Comparison of ENCODE assay signal across 29 cellular contexts in genomic region chr15:68470049-68470738, GRCh38. TPM values are rescaled to one million over a fixed set of nuclear protein-coding genes. Genes with fewer than 3 reads are reported as not detected.
A peak's percentile ranks its signal among the peaks of the same experiment; 100 is the strongest.
DNase-seq lines count a peak whose midpoint lies in the region; ATAC-seq and TF ChIP-seq lines count a peak whose summit lies in the region.
"Had no signal": no experiment of that assay in that cellular context is flagged by ENCODE, and none has a peak within 500 bp of the region (broad histone marks: within the 10 kb centered on the region; RNA-seq: fewer than 3 reads in every experiment).

No MANE protein-coding gene starts in this region.

- no peak for TF ChIP-seq POLR2A in GM18505 (IDR thresholded peaks at IDR 0.05; ENCODE audit: borderline replicate concordance, extremely low read depth, insufficient read depth, insufficient read length)
- TF ChIP-seq POLR2A in tibial nerve (IDR thresholded peaks at IDR 0.05) = no peak

- no peak for TF ChIP-seq EP300 in tibial nerve (IDR thresholded peaks at IDR 0.05)

- H3K27me3 Mint-ChIP-seq in GM23338 (ENCODE audit: insufficient read depth, low read depth, poor library complexity) = peaks cover 8% of the 10 kb centered on the region

- TF ChIP-seq CTCF in GM23338 (conservative IDR thresholded peaks at IDR 0.05; ENCODE audit: low read depth in 2 of 2) = no peak
- peak; percentile 36 for TF ChIP-seq CTCF in VCaP (conservative IDR thresholded peaks at IDR 0.05)
- no peak for TF ChIP-seq CTCF in hepatocyte (IDR thresholded peaks at IDR 0.05; ENCODE audit: poor library complexity)
- no peak for TF ChIP-seq CTCF in thoracic aorta (IDR thresholded peaks at IDR 0.05)
- TF ChIP-seq CTCF in tibial nerve (IDR thresholded peaks at IDR 0.05) = no peak

- 77% methylated on average over 14 of the region's 14 CpGs for WGBS in hepatocyte (ENCODE audit: low lambda C conversion rate, missing lambda C conversion rate)
- 81 to 86% methylated on average over 14 of the region's 14 CpGs for WGBS in tibial nerve, 2 donors

- no peaks in the 10 kb centered on the region for H3K36me3 ChIP-seq in GM23338 (ENCODE audit: insufficient read depth)
- H3K36me3 ChIP-seq in hepatocyte (replicated peaks; ENCODE audit: insufficient read depth, low read depth) = no peaks in the 10 kb centered on the region
- no peaks in the 10 kb centered on the region for H3K36me3 ChIP-seq in thoracic aorta
- no peaks in the 10 kb centered on the region for H3K36me3 ChIP-seq in tibial nerve
- H3K36me3 ChIP-seq: BLaER1, WERI-Rb-1 had no signal

- no peaks in the 10 kb centered on the region for H4K20me1 ChIP-seq in GM23338 (replicated peaks; ENCODE audit: insufficient read depth)
- no peaks in the 10 kb centered on the region for H4K20me1 ChIP-seq in hepatocyte (ENCODE audit: insufficient read depth, poor library complexity, severe bottlenecking)
- H4K20me1 ChIP-seq: BLaER1 had no signal

- H3K4me3 ChIP-seq in GM23338 (no peak overlapping the region), hepatocyte (no peak overlapping the region), thoracic aorta (no peak overlapping the region), tibial nerve (no peak overlapping the region)
- H3K4me3 ChIP-seq: BLaER1, PC-9 had no signal

- H3K9me2 ChIP-seq in GM23338 (ENCODE audit: insufficient read depth) (no peaks in the 10 kb centered on the region), hepatocyte (replicated peaks; ENCODE audit: insufficient read depth) (no peaks in the 10 kb centered on the region)

- ATAC-seq in GM23338 (peak; percentile 58), thoracic aorta (ENCODE audit: insufficient number of reproducible peaks, low FRiP score, low read depth) (no peak), GM18505 (IDR thresholded peaks at IDR 0.05; ENCODE audit: unreplicated experiment) (no peak)
- ATAC-seq: activated naive CD4-positive, alpha-beta T cell treated with anti-CD3 and anti-CD28 coated beads, Interleukin-2, amount 50 U/mL, for 72 hours; Right ventricle myocardium inferior had no signal

- no peak overlapping the region for H3K4me3 Mint-ChIP-seq in GM23338
- H3K4me3 Mint-ChIP-seq: stimulated activated naive CD8-positive, alpha-beta T cell treated with anti-CD3 and anti-CD28 coated beads, Interleukin-15, Interleukin-2, amounts not matched to agents 100 ng/mL and 50 ng/mL, for 24 hours had no signal

- H3K9me3 ChIP-seq in hepatocyte (ENCODE audit: low read depth) (no peaks in the 10 kb centered on the region), thoracic aorta (no peaks in the 10 kb centered on the region), tibial nerve (no peaks in the 10 kb centered on the region)
- H3K9me3 ChIP-seq: BLaER1 had no signal

- H3K27ac ChIP-seq in GM23338 (ENCODE audit: low read depth) (no peak overlapping the region), VCaP (peak overlapping the region; percentile 84), hepatocyte (peak overlapping the region; percentile 41), thoracic aorta (peak overlapping the region; percentile 29 to 62), tibial nerve (no peak overlapping the region)
- H3K27ac ChIP-seq: BLaER1, parathyroid adenoma, PC-9, WERI-Rb-1 had no signal

- H2AFZ ChIP-seq in GM23338 (0 out of 2 replicates have a peak overlapping the region, but pooled peaks have one; percentile 32), hepatocyte (no peak overlapping the region)
- H2AFZ ChIP-seq: parathyroid adenoma, PC-9 had no signal

- DNase-seq in GM23338 (ENCODE audit: low spot score) (peak; percentile 15), hepatocyte (ENCODE audit: low spot score) (no peak), thoracic aorta (ENCODE audit: low spot score) (no peak), SKM-1 (lab: John Stamatoyannopoulos, UW; ENCODE audit: unreplicated experiment) (no peak), tibial nerve (ENCODE audit: low spot score in 2 of 2) (no peak), RKO (ENCODE audit: low spot score) (no peak)
- DNase-seq: activated CD4-positive, alpha-beta T cell treated with anti-CD3 and anti-CD28 coated beads for 48 hours; activated effector memory CD4-positive, alpha-beta T cell treated with Interleukin-2 at 50 U/mL for 16 hours; amygdala; cortex of kidney; erythroblast; HCEC 1CT; NCI-H1436 treated with DMSO at 0.1 percent for 48 hours; NCI-H2081 treated with DMSO at 0.1 percent for 48 hours; NCI-H345; PC-9; retina; stimulated activated CD4-positive, alpha-beta T cell treated with anti-CD3 and anti-CD28 coated beads, Interleukin-1b, Interleukin-23, amount 100 ng/mL, for 48 hours; T-helper 9 cell; WERI-Rb-1 had no signal

- H3K4me1 ChIP-seq in GM23338 (ENCODE audit: insufficient read depth) (no peaks in the 10 kb centered on the region), hepatocyte (ENCODE audit: insufficient read depth) (peaks cover 3% of the 10 kb centered on the region), thoracic aorta (ENCODE audit: control insufficient read depth in 1 of 2, low read depth in 2 of 2) (peaks cover 10 to 39% of the 10 kb centered on the region in 2 donors), tibial nerve (peaks cover 0 to 6% (median 2%) of the 10 kb centered on the region in 4 donors)

- H3K27ac Mint-ChIP-seq in GM23338 = no peak overlapping the region
- H3K27ac Mint-ChIP-seq: activated naive CD4-positive, alpha-beta T cell treated with anti-CD3 and anti-CD28 coated beads, Interleukin-2, amount 50 U/mL, for 72 hours; stimulated activated naive CD8-positive, alpha-beta T cell treated with anti-CD3 and anti-CD28 coated beads, Interleukin-15, Interleukin-2, amounts not matched to agents 100 ng/mL and 50 ng/mL, for 24 hours had no signal

- H3K9me3 Mint-ChIP-seq in GM23338 = no peaks in the 10 kb centered on the region
- H3K9me3 Mint-ChIP-seq: activated naive CD4-positive, alpha-beta T cell treated with anti-CD3 and anti-CD28 coated beads, Interleukin-2, amount 50 U/mL, for 72 hours; stimulated activated naive CD8-positive, alpha-beta T cell treated with anti-CD3 and anti-CD28 coated beads, Interleukin-15, Interleukin-2, amounts not matched to agents 100 ng/mL and 50 ng/mL, for 24 hours had no signal

- H3K4me1 Mint-ChIP-seq in GM23338 = no peaks in the 10 kb centered on the region; the same call in 2 of the 3 replicates

- H3K27me3 ChIP-seq in GM23338 (ENCODE audit: insufficient read depth) (no peaks in the 10 kb centered on the region), hepatocyte (no peaks in the 10 kb centered on the region), thoracic aorta (replicated peaks; ENCODE audit: insufficient read depth) (no peaks in the 10 kb centered on the region), tibial nerve (no peaks in the 10 kb centered on the region)
- H3K27me3 ChIP-seq: BLaER1 had no signal

- H3K79me2 ChIP-seq in GM23338 (replicated peaks; ENCODE audit: insufficient read depth) = no peaks in the 10 kb centered on the region
- H3K79me2 ChIP-seq in hepatocyte = no peaks in the 10 kb centered on the region
- H3K79me2 ChIP-seq: parathyroid adenoma had no signal

- H3K36me3 Mint-ChIP-seq in GM23338 (ENCODE audit: low read depth) = no peaks in the 10 kb centered on the region
- H3K36me3 Mint-ChIP-seq: activated naive CD4-positive, alpha-beta T cell treated with anti-CD3 and anti-CD28 coated beads, Interleukin-2, amount 50 U/mL, for 72 hours had no signal

- H3K4me2 ChIP-seq in GM23338 (no peak overlapping the region), hepatocyte (no peak overlapping the region)
- H3K4me2 ChIP-seq: BLaER1, PC-9 had no signal

- no peaks in the 10 kb centered on the region for H3F3A ChIP-seq in GM23338 (replicated peaks; ENCODE audit: low read depth)

TF ChIP-seq in GM23338, 12 proteins besides CTCF, POLR2A, EP300 and RAD21:
- TF ChIP-seq ZNF114 (CRISPR knock-in tag; IDR thresholded peaks at IDR 0.05) (no peak), ETS1 (IDR thresholded peaks at IDR 0.05) (no peak)
- TF ChIP-seq, protein P1, sequence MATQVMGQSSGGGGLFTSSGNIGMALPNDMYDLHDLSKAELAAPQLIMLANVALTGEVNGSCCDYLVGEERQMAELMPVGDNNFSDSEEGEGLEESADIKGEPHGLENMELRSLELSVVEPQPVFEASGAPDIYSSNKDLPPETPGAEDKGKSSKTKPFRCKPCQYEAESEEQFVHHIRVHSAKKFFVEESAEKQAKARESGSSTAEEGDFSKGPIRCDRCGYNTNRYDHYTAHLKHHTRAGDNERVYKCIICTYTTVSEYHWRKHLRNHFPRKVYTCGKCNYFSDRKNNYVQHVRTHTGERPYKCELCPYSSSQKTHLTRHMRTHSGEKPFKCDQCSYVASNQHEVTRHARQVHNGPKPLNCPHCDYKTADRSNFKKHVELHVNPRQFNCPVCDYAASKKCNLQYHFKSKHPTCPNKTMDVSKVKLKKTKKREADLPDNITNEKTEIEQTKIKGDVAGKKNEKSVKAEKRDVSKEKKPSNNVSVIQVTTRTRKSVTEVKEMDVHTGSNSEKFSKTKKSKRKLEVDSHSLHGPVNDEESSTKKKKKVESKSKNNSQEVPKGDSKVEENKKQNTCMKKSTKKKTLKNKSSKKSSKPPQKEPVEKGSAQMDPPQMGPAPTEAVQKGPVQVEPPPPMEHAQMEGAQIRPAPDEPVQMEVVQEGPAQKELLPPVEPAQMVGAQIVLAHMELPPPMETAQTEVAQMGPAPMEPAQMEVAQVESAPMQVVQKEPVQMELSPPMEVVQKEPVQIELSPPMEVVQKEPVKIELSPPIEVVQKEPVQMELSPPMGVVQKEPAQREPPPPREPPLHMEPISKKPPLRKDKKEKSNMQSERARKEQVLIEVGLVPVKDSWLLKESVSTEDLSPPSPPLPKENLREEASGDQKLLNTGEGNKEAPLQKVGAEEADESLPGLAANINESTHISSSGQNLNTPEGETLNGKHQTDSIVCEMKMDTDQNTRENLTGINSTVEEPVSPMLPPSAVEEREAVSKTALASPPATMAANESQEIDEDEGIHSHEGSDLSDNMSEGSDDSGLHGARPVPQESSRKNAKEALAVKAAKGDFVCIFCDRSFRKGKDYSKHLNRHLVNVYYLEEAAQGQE (IDR thresholded peaks at IDR 0.05; ENCODE audit: unreplicated experiment) = no peak

RNA-seq across cellular contexts. Expression of gene ITGA11, which starts 38.2 kb away (rescaled TPM):
- total RNA-seq in GM23338 (2014; rRNA removed; shearing (Covaris generic)) = 0.03 TPM in 1 of 2 replicates, not detected in the other
- polyA plus RNA-seq in GM23338 (2016; fragmentation: Nextera tagmentation; extraction: Ambion mirVana) (0.14 and 0.40 TPM in 2 replicates), hepatocyte (19.2 and 19.6 TPM in 2 replicates)
- total RNA-seq in hepatocyte (4.7 and 9.7 TPM in 2 replicates), thoracic aorta (100 to 1,000 TPM; 246 to 360 TPM), tibial nerve (10 to 100 TPM in 1 of 4 donors, 1 to 10 TPM in 3; 2.7 to 12.1 (median 6.9) TPM)
- polyA plus RNA-seq: keratinocyte, neural cell had no signal

Comparison
In these comparisons a context has a peak if more than half of its experiments do, and no peak if none do; other contexts are left out.
1. H3K27ac ChIP-seq: peak in VCaP (single experiment), hepatocyte (single experiment) and thoracic aorta (2 of 2); none in GM23338 (single experiment) and tibial nerve (0 of 4).
2. RNA of gene ITGA11, which starts 38.2 kb away (total RNA-seq): 246 to 360 TPM in thoracic aorta; 4.7 to 9.7 TPM in hepatocyte, 2.7 to 12.1 TPM in tibial nerve and 0.03 TPM in GM23338; every median in the first group is over 10 times any median in the second.